14 cellular contexts compared by ENCODE assay signal in genomic region chr5:172064766-172065165, GRCh38.
"Had no signal": no experiment of that assay in that cellular context is flagged by ENCODE, and none has a peak within 500 bp of the region (broad histone marks: within the 10 kb centered on the region; RNA-seq: fewer than 3 reads in every experiment).

No MANE protein-coding gene starts in this region.

- H3K27me3 Mint-ChIP-seq: memory B cell had no signal

- H3K4me1 ChIP-seq: ascending aorta, pancreas had no signal

- H3K9me3 ChIP-seq: ascending aorta, esophagus muscularis mucosa, pancreas, stomach, thoracic aorta had no signal

- H3K9me3 Mint-ChIP-seq: memory B cell, neural progenitor cell, WTC11 had no signal

- H3K9ac ChIP-seq: neural progenitor cell had no signal

- H3K27ac ChIP-seq: ascending aorta, neural progenitor cell, pancreas, stomach, thoracic aorta had no signal

- ATAC-seq: left lobe of liver, pancreas, WTC11 had no signal

- H3K4me3 Mint-ChIP-seq: memory B cell, WTC11 had no signal

- DNase-seq: activated CD4-positive, alpha-beta T cell treated with anti-CD3 and anti-CD28 coated beads, Interleukin-2, amount 50 U/mL, for 48 hours; dorsolateral prefrontal cortex; pancreas; stimulated activated CD4-positive, alpha-beta T cell treated with anti-CD3 and anti-CD28 coated beads, Interleukin-12 subunit alpha, Interleukin-12 subunit beta, amount 100 ng/mL, for 4 hours; stimulated activated CD4-positive, alpha-beta T cell treated with anti-CD3 and anti-CD28 coated beads, Interleukin-4, amount 100 ng/mL, for 1 hour; stimulated activated CD8-positive, alpha-beta memory T cell treated with anti-CD3 and anti-CD28 coated beads, Interleukin-4, amount 100 ng/mL, for 48 hours; stomach had no signal

- H3K27me3 ChIP-seq: ascending aorta, dorsolateral prefrontal cortex, esophagus muscularis mucosa, neural progenitor cell, pancreas, stomach had no signal

- H3K27ac Mint-ChIP-seq: memory B cell, WTC11 had no signal
